ENCODE assay signal across 8 cellular contexts in genomic region chr2:230416061-230416721, GRCh38. TPM values are rescaled to one million over a fixed set of nuclear protein-coding genes. Genes with fewer than 3 reads are reported as not detected.
DNase-seq lines count a peak whose midpoint lies in the region; ATAC-seq lines count a peak whose summit lies in the region.

Gene SP100 (plus strand): TSS chr2:230416201. CDS start chr2:230416297, 96 bp downstream.

- peak; percentile 67 for ATAC-seq in GM21825 (IDR thresholded peaks at IDR 0.05; ENCODE audit: unreplicated experiment)

- peak; percentile 26 for DNase-seq in ELF-1 (ENCODE audit: low read depth, low spot score)
- DNase-seq in M059J (ENCODE audit: low read depth): peak; percentile 92
- DNase-seq in activated CD4-positive, alpha-beta T cell treated with anti-CD3 and anti-CD28 coated beads for 4 hours: peak; percentile 77 to 80
- DNase-seq in dedifferentiated amniotic fluid mesenchymal stem cell (ENCODE audit: extremely low spot score): peak; percentile 86
- peak; percentile 31 for DNase-seq in midbrain (lab: John Stamatoyannopoulos, UW)
- peak; percentile 51 for DNase-seq in stimulated activated CD8-positive, alpha-beta memory T cell treated with anti-CD3 and anti-CD28 coated beads, Interleukin-7, amount 100 ng/mL, for 24 hours (ENCODE audit: low read depth)
- DNase-seq in amniotic stem cell (lab: John Stamatoyannopoulos, UW): no peak

RNA-seq across cellular contexts. Expression of gene SP100, which starts in this region (rescaled TPM):
- 239 and 257 TPM in 2 replicates for total RNA-seq in M059J (2014; rRNA removed; shearing (Covaris generic))
